19 cellular contexts compared by ENCODE assay signal in the genomic region with DNA sequence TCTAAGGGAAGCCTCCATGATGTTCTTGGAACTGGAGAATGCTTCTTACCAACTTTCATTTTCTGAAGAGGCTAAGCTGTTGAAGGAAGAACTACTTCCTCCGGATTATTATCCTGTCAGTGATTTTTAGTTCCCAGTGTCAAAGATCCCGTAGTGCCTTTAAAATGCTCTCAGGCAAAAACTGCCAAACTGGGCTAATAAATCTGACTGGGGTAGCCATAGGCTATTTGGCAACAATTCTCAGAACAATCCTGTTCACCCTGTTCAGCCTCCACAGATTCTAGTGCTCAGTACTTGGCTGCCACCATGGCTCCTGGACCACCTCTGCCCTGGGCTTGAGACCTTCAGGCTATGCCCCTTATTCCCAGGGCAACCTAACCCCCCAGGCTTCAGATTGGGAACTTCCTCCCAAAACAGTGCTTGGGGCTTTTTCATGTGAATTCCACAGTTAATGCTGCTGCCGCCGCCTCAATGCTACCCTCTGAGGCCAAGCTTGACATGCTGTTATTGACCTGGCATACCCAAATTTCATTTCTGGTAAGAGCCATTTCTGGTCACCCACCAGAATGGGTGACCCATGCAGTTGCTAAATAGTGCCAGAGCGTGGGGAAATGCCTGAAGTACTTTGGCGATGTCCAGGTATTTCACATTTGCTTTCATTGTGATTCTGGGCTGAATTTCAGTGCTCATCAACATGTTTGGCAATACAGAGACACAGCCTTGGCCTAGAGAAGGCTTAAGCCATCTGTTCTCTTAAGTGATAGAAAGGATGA.
DNase-seq lines count a peak whose midpoint lies in the region; ATAC-seq and TF ChIP-seq lines count a peak whose summit lies in the region.
"Had no signal": no experiment of that assay in that cellular context is flagged by ENCODE, and none has a peak within 500 bp of the region (broad histone marks: within the 10 kb centered on the region; RNA-seq: fewer than 3 reads in every experiment).

No MANE protein-coding gene starts in this region.

- intact Hi-C loops in ovary (cut with DNase I) = loop anchor here in 1 of 4 donors (10.0 kb wide), 1 partner anchor 238 kb away; the partner anchor contains the start of genes RNU6-7 and RNU6-8

- in situ Hi-C loops in brain microvascular endothelial cell (cut with HindIII; ENCODE audit: low pct_ligation_motif_present, low sequenced_read_pairs) = no loop called here

- TF ChIP-seq EP300 in gastroesophageal sphincter (IDR thresholded peaks at IDR 0.05) (no peak), ovary (IDR thresholded peaks at IDR 0.05) (no peak)

- H3K36me3 ChIP-seq in gastroesophageal sphincter = no peaks in the 10 kb centered on the region
- no peaks in the 10 kb centered on the region for H3K36me3 ChIP-seq in ovary
- no peaks in the 10 kb centered on the region for H3K36me3 ChIP-seq in brain microvascular endothelial cell (replicated peaks)
- H3K36me3 ChIP-seq: tibial nerve had no signal

- H3K27ac ChIP-seq in C4-2B (0 out of 2 replicates have a peak overlapping the region, but pooled peaks have one; percentile 9), gastroesophageal sphincter (peak overlapping the region in 3 of 4 donors; percentile 50 to 65 (median 63)), ovary (peak overlapping the region; percentile 25 to 64), brain microvascular endothelial cell (no peak overlapping the region)

- H3K27me3 ChIP-seq in gastroesophageal sphincter (no peaks in the 10 kb centered on the region), ovary (no peaks in the 10 kb centered on the region), brain microvascular endothelial cell (replicated peaks) (no peaks in the 10 kb centered on the region)
- H3K27me3 ChIP-seq: tibial nerve had no signal

- H3K9me3 ChIP-seq in gastroesophageal sphincter (no peaks in the 10 kb centered on the region), ovary (no peaks in the 10 kb centered on the region)

- H3K4me1 ChIP-seq in gastroesophageal sphincter = peaks cover 0 to 32% (median 12%) of the 10 kb centered on the region in 3 donors
- H3K4me1 ChIP-seq in ovary (ENCODE audit: insufficient read depth) = peaks cover 17% of the 10 kb centered on the region

- H3K4me3 ChIP-seq in gastroesophageal sphincter (no peak overlapping the region), ovary (no peak overlapping the region), brain microvascular endothelial cell (ENCODE audit: low read depth, low read length) (no peak overlapping the region)
- H3K4me3 ChIP-seq: K562, tibial nerve had no signal

- ATAC-seq in gastroesophageal sphincter (peak; percentile 82), HG02678 (IDR thresholded peaks at IDR 0.05; ENCODE audit: unreplicated experiment) (no peak), HG02938 (IDR thresholded peaks at IDR 0.05; ENCODE audit: unreplicated experiment) (no peak)
- ATAC-seq: activated CD8-positive, alpha-beta memory T cell treated with anti-CD3 and anti-CD28 coated beads, Interleukin-2, amount 10 ng/mL, durations not matched to agents 7 days and 5 days; Panc1 had no signal

- peak; percentile 44 to 82 for DNase-seq in NCI-H446 (lab: John Stamatoyannopoulos, UW)
- peak in 1 of 5 donors; percentile 35 for DNase-seq in ovary
- no peak for DNase-seq in LoVo (ENCODE audit: low spot score)
- no peak for DNase-seq in brain microvascular endothelial cell
- DNase-seq: activated CD4-positive, CD25-positive, alpha-beta regulatory T cell; activated CD8-positive, alpha-beta memory T cell treated with anti-CD3 and anti-CD28 coated beads, Interleukin-2, amount 10 ng/mL, durations not matched to agents 7 days and 5 days; activated effector memory CD4-positive, alpha-beta T cell treated with Interleukin-2 at 50 U/mL for 16 hours; CD4-positive, alpha-beta T cell; H9; NCI-H1092; retina; stimulated activated naive CD4-positive, alpha-beta T cell had no signal

- TF ChIP-seq POLR2A in gastroesophageal sphincter (IDR thresholded peaks at IDR 0.05) (no peak), ovary (IDR thresholded peaks at IDR 0.05) (no peak)

- no peak for TF ChIP-seq CTCF in C4-2B (conservative IDR thresholded peaks at IDR 0.05)
- no peak for TF ChIP-seq CTCF in gastroesophageal sphincter (IDR thresholded peaks at IDR 0.05)
- no peak for TF ChIP-seq CTCF in ovary (IDR thresholded peaks at IDR 0.05)
- no peak for TF ChIP-seq CTCF in brain microvascular endothelial cell (IDR thresholded peaks at IDR 0.05; ENCODE audit: low read depth, low read length, missing control alignments)

- 67 to 85% methylated on average over 2 to 5 of the region's 6 CpGs for WGBS in gastroesophageal sphincter (ENCODE audit: low coverage in 1 of 2), 2 donors
- 58 to 67% (median 61%) methylated on average over 6 of the region's 6 CpGs for WGBS in ovary, 3 donors

Comparison
In these comparisons a context has a peak if more than half of its experiments do, and no peak if none do; other contexts are left out.
1. DNase-seq: peak in NCI-H446 (2 of 2); none in LoVo (single experiment) and brain microvascular endothelial cell (single experiment).